8 cellular contexts compared by ENCODE assay signal in the genomic region with DNA sequence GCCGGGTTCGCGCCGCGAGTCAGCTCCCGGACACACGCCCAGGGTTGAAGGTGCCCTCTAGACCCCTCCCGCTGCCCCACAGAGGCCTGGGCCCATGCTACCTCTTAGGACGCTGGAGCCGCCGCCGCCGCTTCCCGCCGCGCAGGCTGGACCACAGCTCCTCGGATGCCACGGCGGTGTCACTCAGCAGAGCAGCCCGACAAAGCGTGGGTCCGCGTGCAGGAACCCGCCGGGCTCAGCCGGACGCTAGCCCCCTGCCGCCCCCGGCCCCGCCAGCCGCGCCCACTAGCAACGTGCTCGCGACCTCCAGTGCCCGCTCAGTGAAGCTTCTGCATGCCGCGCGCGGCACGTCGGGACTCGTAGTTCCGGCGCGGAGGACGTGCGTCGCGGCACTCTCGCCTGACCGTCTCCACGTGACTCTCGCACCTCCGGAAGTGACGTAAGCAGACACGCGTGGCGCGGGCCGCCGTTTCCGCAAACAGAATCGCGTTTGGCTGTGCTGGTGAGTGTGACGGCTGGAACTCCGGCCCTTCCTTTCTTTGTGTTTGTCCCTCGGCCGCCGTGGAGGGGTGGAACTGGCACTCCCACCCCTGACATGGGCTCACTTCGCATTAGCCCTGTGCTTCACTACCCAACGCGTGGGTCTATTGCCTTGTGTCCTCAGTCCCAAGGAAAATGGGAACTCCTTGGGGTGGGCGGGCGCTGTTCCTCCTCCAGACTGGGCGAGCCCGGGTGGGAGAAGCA. TPM values are rescaled to one million over a fixed set of nuclear protein-coding genes. Genes with fewer than 3 reads are reported as not detected.
DNase-seq lines count a peak whose midpoint lies in the region; ATAC-seq, FAIRE-seq and TF ChIP-seq lines count a peak whose summit lies in the region.

A gene with protein sequence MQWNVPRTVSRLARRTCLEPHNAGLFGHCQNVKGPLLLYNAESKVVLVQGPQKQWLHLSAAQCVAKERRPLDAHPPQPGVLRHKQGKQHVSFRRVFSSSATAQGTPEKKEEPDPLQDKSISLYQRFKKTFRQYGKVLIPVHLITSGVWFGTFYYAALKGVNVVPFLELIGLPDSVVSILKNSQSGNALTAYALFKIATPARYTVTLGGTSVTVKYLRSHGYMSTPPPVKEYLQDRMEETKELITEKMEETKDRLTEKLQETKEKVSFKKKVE (minus strand): TSS at position 331 of the 744 bp plus-strand sequence. CDS start 44,481 bp downstream, outside the sequence.
A gene (plus strand): TSS at position 446 of the 744 bp plus-strand sequence. CDS start 4,845 bp downstream, outside the sequence.

- no peaks in the 10 kb centered on the region for H3K9me3 ChIP-seq in pancreas
- no peaks in the 10 kb centered on the region for H3K9me3 ChIP-seq in tibial artery

- DNase-seq in GM12865 (ENCODE audit: low read depth) (peak; percentile 98), NCI-H1417 (lab: John Stamatoyannopoulos, UW) (peak; percentile 95 to 98 (median 97)), SW 1271 (lab: John Stamatoyannopoulos, UW) (peak; percentile 71 to 84), Right ventricle myocardium superior (peak; percentile 98), pancreas (peak; percentile 93 to 98 (median 94)), tibial artery (peak; percentile 94 to 97)
- DNase-seq in activated naive CD8-positive, alpha-beta T cell treated with anti-CD3 and anti-CD28 coated beads, Interleukin-2, amount 50 U/mL, for 24 hours = peak; percentile 96

- H3K4me3 ChIP-seq in GM12865 (ENCODE audit: low read depth, low read length) = peak within 1 kb of the TSS; percentile 78
- H3K4me3 ChIP-seq in pancreas = peak within 1 kb of the TSS; percentile 81 to 99 (median 95)
- peak within 1 kb of the TSS; percentile 92 to 97 for H3K4me3 ChIP-seq in tibial artery

- no peak for FAIRE-seq in pancreas (lab: Jason Lieb, UNC)

- 0 to 1% methylated on average over 70 to 77 of the region's 77 CpGs for WGBS in pancreas, 2 donors

- H3K27ac ChIP-seq in pancreas (peak within 1 kb of the TSS; percentile 76 to 90 (median 89)), tibial artery (peak within 1 kb of the TSS; percentile 95 to 97)

- peak within 1 kb of the TSS; percentile 96 for H3K27ac Mint-ChIP-seq in activated naive CD8-positive, alpha-beta T cell treated with anti-CD3 and anti-CD28 coated beads, Interleukin-2, amount 50 U/mL, for 24 hours

- peaks cover 38% of the 10 kb centered on the region for H3K36me3 Mint-ChIP-seq in activated naive CD8-positive, alpha-beta T cell treated with anti-CD3 and anti-CD28 coated beads, Interleukin-2, amount 50 U/mL, for 24 hours (ENCODE audit: low read depth)

- TF ChIP-seq CTCF in GM12865 (IDR thresholded peaks at IDR 0.05; ENCODE audit: insufficient read depth, low read depth, low read length, missing control alignments) (peak; percentile 8), pancreas (IDR thresholded peaks at IDR 0.05) (no peak), tibial artery (IDR thresholded peaks at IDR 0.05) (no peak)

- H3K4me1 Mint-ChIP-seq in activated naive CD8-positive, alpha-beta T cell treated with anti-CD3 and anti-CD28 coated beads, Interleukin-2, amount 50 U/mL, for 24 hours = peaks cover 64% of the 10 kb centered on the region

- peak; percentile 96 for ATAC-seq in HG02759 (IDR thresholded peaks at IDR 0.05; ENCODE audit: unreplicated experiment)
- ATAC-seq in activated naive CD8-positive, alpha-beta T cell treated with anti-CD3 and anti-CD28 coated beads, Interleukin-2, amount 50 U/mL, for 24 hours = peak; percentile 98
- peak; percentile 98 for ATAC-seq in Right ventricle myocardium superior (ENCODE audit: poor library complexity)
- peak; percentile 97 to 99 (median 98) for ATAC-seq in pancreas

- H3K36me3 ChIP-seq in pancreas = no peaks in the 10 kb centered on the region
- H3K36me3 ChIP-seq in tibial artery = no peaks in the 10 kb centered on the region

- peak within 1 kb of the TSS; percentile 84 for H3K4me3 Mint-ChIP-seq in activated naive CD8-positive, alpha-beta T cell treated with anti-CD3 and anti-CD28 coated beads, Interleukin-2, amount 50 U/mL, for 24 hours

- H3K27me3 ChIP-seq in pancreas (no peaks in the 10 kb centered on the region), tibial artery (no peaks in the 10 kb centered on the region)

- H3K4me1 ChIP-seq in pancreas (peaks cover 5 to 15% (median 8%) of the 10 kb centered on the region in 3 donors), tibial artery (peaks cover 0 to 19% (median 9%) of the 10 kb centered on the region in 4 donors)

- intact Hi-C loops in Right ventricle myocardium superior (cut with DNase I) (no loop called here), pancreas (cut with DNase I) (no loop called here), tibial artery (cut with DNase I; ENCODE audit: low total_unique reads) (loop anchor here (5.0 to 10.0 kb wide), 3 partner anchors 504 to 842 kb away; a partner anchor contains a TSS)

- H3K27me3 Mint-ChIP-seq in activated naive CD8-positive, alpha-beta T cell treated with anti-CD3 and anti-CD28 coated beads, Interleukin-2, amount 50 U/mL, for 24 hours = no peaks in the 10 kb centered on the region

- H3K9me3 Mint-ChIP-seq in activated naive CD8-positive, alpha-beta T cell treated with anti-CD3 and anti-CD28 coated beads, Interleukin-2, amount 50 U/mL, for 24 hours = no peaks in the 10 kb centered on the region

RNA-seq across cellular contexts. Expression of the first gene that starts in this region (rescaled TPM):
- total RNA-seq in Right ventricle myocardium superior = 62.1 TPM
- total RNA-seq in pancreas = 1 to 10 TPM; 2.5 to 7.2 (median 3.6) TPM
- polyA plus RNA-seq in pancreas = 1 to 10 TPM; 1.5 to 2.4 TPM

RNA-seq across cellular contexts. Expression of the second gene that starts in this region (rescaled TPM):
- total RNA-seq in Right ventricle myocardium superior (21.4 TPM), pancreas (10 to 100 TPM in 5 of 6 donors, 1 to 10 TPM in 1; 8.6 to 16.0 (median 14.5) TPM)
- 10 to 100 TPM in 1 of 2 donors, 1 to 10 TPM in 1; 5.3 to 12.7 TPM for polyA plus RNA-seq in pancreas

Comparison
In these comparisons a context has a peak if more than half of its experiments do, and no peak if none do; other contexts are left out.
1. Peak in every context shown above with its lines: DNase-seq, ATAC-seq, H3K4me3 ChIP-seq and H3K27ac ChIP-seq.